Comparison of ENCODE assay signal across 1 cellular context in the genomic region with DNA sequence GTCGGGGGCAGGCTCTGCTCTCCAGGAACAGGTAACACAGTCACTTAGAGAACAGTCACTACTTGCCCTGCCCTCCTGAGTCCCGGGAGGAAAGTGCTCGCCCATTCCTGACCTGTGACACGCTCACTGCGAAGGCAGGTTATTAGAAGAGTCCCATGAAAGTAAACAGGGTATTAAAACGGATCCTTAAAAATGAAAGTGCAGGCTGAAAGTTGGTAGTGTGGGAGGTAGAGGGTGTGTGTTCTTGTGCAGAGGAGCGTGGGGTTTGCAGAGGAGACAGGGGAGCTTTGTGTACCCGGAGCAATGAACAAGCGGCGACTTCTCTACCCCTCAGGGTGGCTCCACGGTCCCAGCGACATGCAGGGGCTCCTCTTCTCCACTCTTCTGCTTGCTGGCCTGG.
TF ChIP-seq lines count a peak whose summit lies in the region.

Gene CCN6 (plus strand): TSS at position 104 of the 400 bp plus-strand sequence. CDS start 254 bp downstream, at position 358.

TF ChIP-seq in K562, 482 proteins besides CTCF, POLR2A, EP300 and RAD21:
- no peak for TF ChIP-seq TCF7 (IDR thresholded peaks at IDR 0.05; ENCODE audit: borderline replicate concordance)
- no peak for TF ChIP-seq SRF (CRISPR knock-in tag; IDR thresholded peaks at IDR 0.05)
- no peak for TF ChIP-seq NR2F6 (CRISPR knock-in tag; IDR thresholded peaks at IDR 0.05)
- no peak for TF ChIP-seq SOX6 (IDR thresholded peaks at IDR 0.05)
- no peak for TF ChIP-seq MTA1 (IDR thresholded peaks at IDR 0.05; ENCODE audit: borderline replicate concordance)
